Comparison of ENCODE assay signal across 13 cellular contexts in genomic region chr2:82790277-82791021, GRCh38.
DNase-seq lines count a peak whose midpoint lies in the region; ATAC-seq and TF ChIP-seq lines count a peak whose summit lies in the region.
"Had no signal": no experiment of that assay in that cellular context is flagged by ENCODE, and none has a peak within 500 bp of the region (broad histone marks: within the 10 kb centered on the region; RNA-seq: fewer than 3 reads in every experiment).

No MANE protein-coding gene starts in this region.

- no peaks in the 10 kb centered on the region for H3F3A ChIP-seq in neural progenitor cell (ENCODE audit: low read depth)

- H4K20me1 ChIP-seq in neural progenitor cell (ENCODE audit: low read depth), result no peaks in the 10 kb centered on the region

- H3K27ac ChIP-seq in endodermal cell (ENCODE audit: low read depth, low read length) (no peak overlapping the region), neural progenitor cell (no peak overlapping the region), transverse colon (no peak overlapping the region)
- H3K27ac ChIP-seq: upper lobe of left lung had no signal

- H3K4me3 ChIP-seq in endodermal cell (ENCODE audit: low read length) (no peak overlapping the region), neural progenitor cell (no peak overlapping the region), transverse colon (no peak overlapping the region)
- H3K4me3 ChIP-seq: HAP-1, upper lobe of left lung had no signal

- ATAC-seq in GM21390 (IDR thresholded peaks at IDR 0.05; ENCODE audit: unreplicated experiment) (no peak), GM21619 (IDR thresholded peaks at IDR 0.05; ENCODE audit: unreplicated experiment) (no peak)

- peak; percentile 37 for DNase-seq in Daoy (ENCODE audit: low read depth)
- DNase-seq in NCI-H2029 treated with DMSO at 0.1 percent for 48 hours (lab: John Stamatoyannopoulos, UW), result peak; percentile 35
- peak; percentile 42 for DNase-seq in endodermal cell
- DNase-seq in neural progenitor cell (ENCODE audit: low spot score), result peak; percentile 13
- no peak for DNase-seq in transverse colon
- DNase-seq in activated CD4-positive, alpha-beta T cell treated with anti-CD3 and anti-CD28 coated beads, Interleukin-2, amount 10 ng/mL, durations not matched to agents 24 days and 14 days, result no peak
- DNase-seq: central memory CD4-positive, alpha-beta T cell; hypothalamus; NCI-H187 treated with DMSO at 0.1 percent for 48 hours; upper lobe of left lung had no signal

- 89 to 91% methylated on average over 5 to 16 of the region's 16 CpGs for WGBS in endodermal cell (ENCODE audit: insufficient coverage in 1 of 2, insufficient read length in 1 of 2), 2 experiments
- WGBS in transverse colon (ENCODE audit: low coverage in 1 of 2), 2 donors, result 61 to 71% methylated on average over 10 to 16 of the region's 16 CpGs

- no peaks in the 10 kb centered on the region for H3K79me2 ChIP-seq in neural progenitor cell (ENCODE audit: low read depth)

- H3K9ac ChIP-seq in endodermal cell (ENCODE audit: extremely low read depth, low read length, poor library complexity, severe bottlenecking) (no peak overlapping the region), neural progenitor cell (no peak overlapping the region)

- H2AFZ ChIP-seq in neural progenitor cell (replicated peaks), result peak overlapping the region; percentile 77

- no peaks in the 10 kb centered on the region for H3K27me3 Mint-ChIP-seq in endodermal cell (ENCODE audit: insufficient read depth)
- peaks cover 3% of the 10 kb centered on the region for H3K27me3 Mint-ChIP-seq in neural progenitor cell (ENCODE audit: insufficient read depth, low read depth)
- no peaks in the 10 kb centered on the region for H3K27me3 Mint-ChIP-seq in activated CD4-positive, alpha-beta T cell treated with anti-CD3 and anti-CD28 coated beads, Interleukin-2, amount 10 ng/mL, durations not matched to agents 24 days and 14 days

- H3K4me3 Mint-ChIP-seq in endodermal cell (no peak overlapping the region), neural progenitor cell (no peak overlapping the region)
- no peak overlapping the region for H3K4me3 Mint-ChIP-seq in activated CD4-positive, alpha-beta T cell treated with anti-CD3 and anti-CD28 coated beads, Interleukin-2, amount 10 ng/mL, durations not matched to agents 24 days and 14 days

- H3K27me3 ChIP-seq in endodermal cell (ENCODE audit: control insufficient read depth, insufficient read depth, low read length, poor library complexity, severe bottlenecking) (no peaks in the 10 kb centered on the region), neural progenitor cell (no peaks in the 10 kb centered on the region), transverse colon (no peaks in the 10 kb centered on the region)
- H3K27me3 ChIP-seq: upper lobe of left lung had no signal

- peak overlapping the region; percentile 70 for H3K27ac Mint-ChIP-seq in endodermal cell
- no peak overlapping the region for H3K27ac Mint-ChIP-seq in neural progenitor cell
- H3K27ac Mint-ChIP-seq in activated CD4-positive, alpha-beta T cell treated with anti-CD3 and anti-CD28 coated beads, Interleukin-2, amount 10 ng/mL, durations not matched to agents 24 days and 14 days, result no peak overlapping the region

- TF ChIP-seq EP300 in transverse colon (IDR thresholded peaks at IDR 0.05; ENCODE audit: low read depth), result no peak

- H3K4me2 ChIP-seq in neural progenitor cell, result no peak overlapping the region

- no peak for TF ChIP-seq CTCF in endodermal cell (conservative IDR thresholded peaks at IDR 0.05)
- TF ChIP-seq CTCF in neural progenitor cell (IDR thresholded peaks at IDR 0.05), result no peak
- no peak for TF ChIP-seq CTCF in transverse colon (IDR thresholded peaks at IDR 0.05)

- H3K9me3 ChIP-seq in endodermal cell (ENCODE audit: control insufficient read depth, low read length) (no peaks in the 10 kb centered on the region), neural progenitor cell (ENCODE audit: low read depth) (no peaks in the 10 kb centered on the region), transverse colon (no peaks in the 10 kb centered on the region)
- H3K9me3 ChIP-seq: HAP-1, upper lobe of left lung had no signal

- intact Hi-C loops in transverse colon (cut with DNase I; ENCODE audit: low total_unique reads), result no loop called here
- intact Hi-C loops in activated CD4-positive, alpha-beta T cell treated with anti-CD3 and anti-CD28 coated beads, Interleukin-2, amount 10 ng/mL, durations not matched to agents 24 days and 14 days (cut with micrococcal nuclease), result no loop called here

- H3K36me3 Mint-ChIP-seq in endodermal cell (ENCODE audit: low read depth) (no peaks in the 10 kb centered on the region), neural progenitor cell (no peaks in the 10 kb centered on the region)
- no peaks in the 10 kb centered on the region for H3K36me3 Mint-ChIP-seq in activated CD4-positive, alpha-beta T cell treated with anti-CD3 and anti-CD28 coated beads, Interleukin-2, amount 10 ng/mL, durations not matched to agents 24 days and 14 days (ENCODE audit: low read depth)

- H3K4me1 Mint-ChIP-seq in endodermal cell (no peaks in the 10 kb centered on the region), neural progenitor cell (peaks cover 11% of the 10 kb centered on the region)
- no peaks in the 10 kb centered on the region for H3K4me1 Mint-ChIP-seq in activated CD4-positive, alpha-beta T cell treated with anti-CD3 and anti-CD28 coated beads, Interleukin-2, amount 10 ng/mL, durations not matched to agents 24 days and 14 days

- in situ Hi-C loops in transverse colon (cut with MboI; ENCODE audit: low pct_ligation_motif_present in 1 of 4, low pct_unique_long_range_greater_than_20kb in 1 of 4, low sequenced_read_pairs in 3 of 4), result no loop called here

- TF ChIP-seq POLR2A in transverse colon (IDR thresholded peaks at IDR 0.05), result no peak

- no peaks in the 10 kb centered on the region for H3K9me3 Mint-ChIP-seq in endodermal cell
- H3K9me3 Mint-ChIP-seq in neural progenitor cell, result no peaks in the 10 kb centered on the region
- H3K9me3 Mint-ChIP-seq in activated CD4-positive, alpha-beta T cell treated with anti-CD3 and anti-CD28 coated beads, Interleukin-2, amount 10 ng/mL, durations not matched to agents 24 days and 14 days, result no peaks in the 10 kb centered on the region

- H3K4me1 ChIP-seq in endodermal cell (ENCODE audit: control insufficient read depth, insufficient read depth, low read length), result no peaks in the 10 kb centered on the region
- no peaks in the 10 kb centered on the region for H3K4me1 ChIP-seq in neural progenitor cell
- no peaks in the 10 kb centered on the region for H3K4me1 ChIP-seq in transverse colon
- H3K4me1 ChIP-seq: upper lobe of left lung had no signal

- no peaks in the 10 kb centered on the region for H3K36me3 ChIP-seq in endodermal cell (ENCODE audit: control insufficient read depth, insufficient read depth, low read length)
- H3K36me3 ChIP-seq in neural progenitor cell, result no peaks in the 10 kb centered on the region
- no peaks in the 10 kb centered on the region for H3K36me3 ChIP-seq in transverse colon
- H3K36me3 ChIP-seq: HAP-1, upper lobe of left lung had no signal

Comparison
In these comparisons a context has a peak if more than half of its experiments do, and no peak if none do; other contexts are left out.
1. DNase-seq: peak in Daoy (single experiment), NCI-H2029 treated with DMSO at 0.1 percent for 48 hours (single experiment), endodermal cell (single experiment) and neural progenitor cell (single experiment); none in transverse colon (single experiment) and activated CD4-positive, alpha-beta T cell treated with anti-CD3 and anti-CD28 coated beads, Interleukin-2, amount 10 ng/mL, durations not matched to agents 24 days and 14 days (single experiment).